17 cellular contexts compared by ENCODE assay signal in the genomic region with DNA sequence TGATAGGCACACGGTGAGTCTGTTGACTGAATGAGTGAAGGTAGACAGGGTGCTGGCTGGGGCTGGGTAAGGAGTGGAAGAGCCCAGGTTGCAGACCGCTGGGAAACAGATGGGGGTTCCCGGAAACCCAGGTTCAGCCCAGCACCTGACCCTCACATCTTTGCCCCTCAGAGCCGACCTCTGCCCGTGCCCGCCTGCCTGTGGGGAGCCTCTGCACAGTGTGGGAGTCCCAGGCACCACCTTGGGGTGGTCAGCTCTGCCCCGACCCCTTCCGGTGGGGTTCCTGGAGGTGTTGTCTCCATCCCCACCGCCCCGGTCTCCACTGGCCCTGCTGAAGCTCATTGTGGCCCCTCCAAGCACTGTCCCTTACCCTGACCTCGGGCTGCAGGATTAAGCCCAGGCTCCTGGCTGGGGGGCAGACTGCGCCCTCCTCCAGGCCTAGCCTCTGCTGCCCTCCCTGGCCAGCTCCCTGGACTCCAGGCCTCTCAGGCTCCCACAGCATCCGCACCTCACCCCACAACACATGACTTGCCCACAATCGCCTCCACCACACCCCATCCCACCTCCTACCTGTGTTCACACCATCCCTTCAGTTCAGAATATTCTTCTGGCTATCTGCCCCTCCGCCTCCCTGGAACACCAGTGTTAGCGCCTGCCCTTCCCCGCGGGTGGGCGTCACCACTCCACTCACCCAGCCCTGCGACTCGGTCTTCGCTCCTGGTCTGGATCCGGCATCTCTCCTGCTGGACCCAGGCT. TPM values are rescaled to one million over a fixed set of nuclear protein-coding genes. Genes with fewer than 3 reads are reported as not detected.
"Had no signal": no experiment of that assay in that cellular context is flagged by ENCODE, and none has a peak within 500 bp of the region (broad histone marks: within the 10 kb centered on the region; RNA-seq: fewer than 3 reads in every experiment).

No MANE protein-coding gene starts in this region.

- DNase-seq: activated CD4-positive, alpha-beta T cell treated with anti-CD3 and anti-CD28 coated beads, Interleukin-2, amount 50 U/mL, for 48 hours; activated gamma-delta T cell treated with Interleukin-2 at 50 U/mL for 16 hours; activated T-cell treated with anti-CD3 and anti-CD28 coated beads, Interleukin-2, amount 50 U/mL, for 72 hours; colonic mucosa; effector CD4-positive, alpha-beta T cell; foreskin melanocyte; midbrain; stimulated activated CD4-positive, alpha-beta T cell treated with anti-CD3 and anti-CD28 coated beads, Interleukin-4, amount 100 ng/mL, for 4 hours; SW 1271; thyroid gland; uterus had no signal

- H3K4me3 ChIP-seq: cardiac muscle cell, colonic mucosa, heart left ventricle, thyroid gland, uterus had no signal

- H3K27ac ChIP-seq: cardiac muscle cell, colonic mucosa, heart left ventricle, thyroid gland, uterus had no signal

- H3K4me1 ChIP-seq: colonic mucosa, heart left ventricle, thyroid gland, uterus had no signal

- H3K27ac Mint-ChIP-seq: activated T-cell treated with anti-CD3 and anti-CD28 coated beads, Interleukin-2, amount 50 U/mL, for 72 hours; T-helper 2 cell treated with Interferon-gamma antibody and Interleukin-4, amounts not matched to agents 5 μg/mL and 100 μg/mL, for 36 hours had no signal

- H3K36me3 ChIP-seq: cardiac muscle cell, colonic mucosa, heart left ventricle, thyroid gland, uterus had no signal

- H3K4me3 Mint-ChIP-seq: activated T-cell treated with anti-CD3 and anti-CD28 coated beads, Interleukin-2, amount 50 U/mL, for 72 hours; T-helper 2 cell treated with Interferon-gamma antibody and Interleukin-4, amounts not matched to agents 5 μg/mL and 100 μg/mL, for 36 hours had no signal

- H3K9me3 Mint-ChIP-seq: T-helper 2 cell treated with Interferon-gamma antibody and Interleukin-4, amounts not matched to agents 5 μg/mL and 100 μg/mL, for 36 hours had no signal

- ATAC-seq: activated T-cell treated with anti-CD3 and anti-CD28 coated beads, Interleukin-2, amount 50 U/mL, for 72 hours; heart left ventricle had no signal

- H3K9me3 ChIP-seq: colonic mucosa, thyroid gland, uterus had no signal

RNA-seq across cellular contexts. Expression of a gene that starts 21.4 kb away (rescaled TPM):
- total RNA-seq: activated T-cell treated with anti-CD3 and anti-CD28 coated beads, Interleukin-2, amount 50 U/mL, for 72 hours; cardiac muscle cell; colonic mucosa; liver; pulmonary artery endothelial cell; skeletal muscle tissue had no signal
- polyA plus RNA-seq: heart left ventricle, liver had no signal
